ENCODE assay signal across 23 cellular contexts in genomic region chr11:1460994-1461805, GRCh38. TPM values are rescaled to one million over a fixed set of nuclear protein-coding genes. Genes with fewer than 3 reads are reported as not detected.
DNase-seq lines count a peak whose midpoint lies in the region; ATAC-seq and TF ChIP-seq lines count a peak whose summit lies in the region.
"Had no signal": no experiment of that assay in that cellular context is flagged by ENCODE, and none has a peak within 500 bp of the region (broad histone marks: within the 10 kb centered on the region; RNA-seq: fewer than 3 reads in every experiment).

No MANE protein-coding gene starts in this region.

- H3K9me3 Mint-ChIP-seq in MCF 10A (ENCODE audit: unreplicated experiment) = no peaks in the 10 kb centered on the region
- no peaks in the 10 kb centered on the region for H3K9me3 Mint-ChIP-seq in natural killer cell treated with Interleukin-12 subunit alpha and Interleukin-12 subunit beta and Interleukin-15 and Interleukin-18, amount 100 ng/mL, for 72 hours
- H3K9me3 Mint-ChIP-seq: H9; immature natural killer cell; neural progenitor cell; T-helper 2 cell treated with Interferon-gamma antibody and Interleukin-4, amounts not matched to agents 5 μg/mL and 100 μg/mL, for 36 hours had no signal

- H3K4me1 ChIP-seq in breast epithelium (peaks cover 0 to 3% of the 10 kb centered on the region in 2 donors), fibroblast of lung (ENCODE audit: control insufficient read depth, extremely low read depth, insufficient read depth, low read length) (no peaks in the 10 kb centered on the region), psoas muscle (no peaks in the 10 kb centered on the region), upper lobe of right lung (peaks cover 16% of the 10 kb centered on the region)
- H3K4me1 ChIP-seq: BE2C, SJCRH30 had no signal

- peak overlapping the region in 1 of 2 donors; percentile 87 for H3K27ac ChIP-seq in breast epithelium
- H3K27ac ChIP-seq in fibroblast of lung (ENCODE audit: insufficient read depth, low read length) = no peak overlapping the region
- peak overlapping the region; percentile 36 for H3K27ac ChIP-seq in psoas muscle
- peak overlapping the region; percentile 42 for H3K27ac ChIP-seq in upper lobe of right lung
- H3K27ac ChIP-seq: 22Rv1, KMS-11, neural progenitor cell, SJCRH30 had no signal

- H3K4me3 ChIP-seq in breast epithelium (peak overlapping the region in 2 of 3 donors; percentile 30 to 62), fibroblast of lung (replicated peaks in 1 of 4; ENCODE audit: control extremely low read depth in 1 of 4, insufficient read depth in 1 of 4, low read depth in 3 of 4, low read length in 4 of 4) (peak overlapping the region in 1 of 4 experiments; percentile 14), psoas muscle (no peak overlapping the region), upper lobe of right lung (no peak overlapping the region)
- H3K4me3 ChIP-seq: neural progenitor cell, SJCRH30 had no signal

- no peak overlapping the region for H2AFZ ChIP-seq in fibroblast of lung (ENCODE audit: low read length)
- H2AFZ ChIP-seq: neural progenitor cell had no signal

- no peaks in the 10 kb centered on the region for H3K36me3 Mint-ChIP-seq in MCF 10A (ENCODE audit: insufficient read depth, unreplicated experiment)
- H3K36me3 Mint-ChIP-seq in natural killer cell treated with Interleukin-12 subunit alpha and Interleukin-12 subunit beta and Interleukin-15 and Interleukin-18, amount 100 ng/mL, for 72 hours = no peaks in the 10 kb centered on the region
- H3K36me3 Mint-ChIP-seq: activated CD8-positive, alpha-beta memory T cell treated with anti-CD3 and anti-CD28 coated beads, Interleukin-2, amount 10 ng/mL, durations not matched to agents 7 days and 5 days; immature natural killer cell had no signal

- H3K4me1 Mint-ChIP-seq in MCF 10A (ENCODE audit: insufficient read depth, unreplicated experiment) = no peaks in the 10 kb centered on the region
- peaks cover 0 to 8% of the 10 kb centered on the region in 2 donors for H3K4me1 Mint-ChIP-seq in natural killer cell treated with Interleukin-12 subunit alpha and Interleukin-12 subunit beta and Interleukin-15 and Interleukin-18, amount 100 ng/mL, for 72 hours (ENCODE audit: low read depth in 2 of 2)
- H3K4me1 Mint-ChIP-seq: activated CD8-positive, alpha-beta memory T cell treated with anti-CD3 and anti-CD28 coated beads, Interleukin-2, amount 10 ng/mL, durations not matched to agents 7 days and 5 days had no signal

- TF ChIP-seq CTCF in breast epithelium (IDR thresholded peaks at IDR 0.05) = no peak
- no peak for TF ChIP-seq CTCF in MCF 10A (IDR thresholded peaks at IDR 0.05; ENCODE audit: unreplicated experiment)
- no peak for TF ChIP-seq CTCF in fibroblast of lung (conservative IDR thresholded peaks at IDR 0.05 in 1 of 2, IDR thresholded peaks at IDR 0.05 in 1 of 2; ENCODE audit: low read depth in 1 of 2, low read length in 2 of 2)
- no peak for TF ChIP-seq CTCF in psoas muscle (IDR thresholded peaks at IDR 0.05)
- TF ChIP-seq CTCF in upper lobe of right lung (IDR thresholded peaks at IDR 0.05) = no peak

- no peak overlapping the region for H3K4me3 Mint-ChIP-seq in MCF 10A (ENCODE audit: unreplicated experiment)
- H3K4me3 Mint-ChIP-seq in natural killer cell treated with Interleukin-12 subunit alpha and Interleukin-12 subunit beta and Interleukin-15 and Interleukin-18, amount 100 ng/mL, for 72 hours = no peak overlapping the region
- H3K4me3 Mint-ChIP-seq: activated CD8-positive, alpha-beta memory T cell treated with anti-CD3 and anti-CD28 coated beads, Interleukin-2, amount 10 ng/mL, durations not matched to agents 7 days and 5 days; H9; immature natural killer cell; neural progenitor cell; T-helper 2 cell treated with Interferon-gamma antibody and Interleukin-4, amounts not matched to agents 5 μg/mL and 100 μg/mL, for 36 hours had no signal

- no TSS peak for BruUV-seq in MCF 10A (replicated peaks; lab: Mats Ljungman, UMichigan)

- no peaks in the 10 kb centered on the region for H3K27me3 ChIP-seq in breast epithelium
- H3K27me3 ChIP-seq in fibroblast of lung (ENCODE audit: control insufficient read depth, insufficient read depth, low read length) = no peaks in the 10 kb centered on the region
- no peaks in the 10 kb centered on the region for H3K27me3 ChIP-seq in psoas muscle (ENCODE audit: insufficient read depth in 3 of 3, low read length in 2 of 3)
- H3K27me3 ChIP-seq in upper lobe of right lung = no peaks in the 10 kb centered on the region
- H3K27me3 ChIP-seq: BE2C, neural progenitor cell, SJCRH30 had no signal

- WGBS in psoas muscle, 3 donors = 63 to 72% (median 68%) methylated on average over 49 to 50 of the region's 50 CpGs

- no peak for ATAC-seq in psoas muscle
- ATAC-seq in upper lobe of right lung = no peak
- no peak for ATAC-seq in natural killer cell treated with Interleukin-12 subunit alpha and Interleukin-12 subunit beta and Interleukin-15 and Interleukin-18, amount 100 ng/mL, for 72 hours
- ATAC-seq in GM18909 (IDR thresholded peaks at IDR 0.05; ENCODE audit: poor library complexity, unreplicated experiment) = no peak
- ATAC-seq: activated CD4-positive, CD25-positive, alpha-beta regulatory T cell treated with anti-CD3 and anti-CD28 coated beads, Interleukin-2, amount 50 U/mL, for 24 hours; activated CD8-positive, alpha-beta memory T cell treated with anti-CD3 and anti-CD28 coated beads, Interleukin-2, amount 10 ng/mL, durations not matched to agents 7 days and 5 days had no signal

- POLR2A ChIA-PET in MCF 10A (lab: Yijun Ruan, JAX) = no interaction called here

- no peak overlapping the region for H3K9ac ChIP-seq in fibroblast of lung (ENCODE audit: insufficient read depth, low read length)
- H3K9ac ChIP-seq: KMS-11, neural progenitor cell had no signal

- H3K27ac Mint-ChIP-seq in MCF 10A (ENCODE audit: low read depth, unreplicated experiment) = no peak overlapping the region
- H3K27ac Mint-ChIP-seq in natural killer cell treated with Interleukin-12 subunit alpha and Interleukin-12 subunit beta and Interleukin-15 and Interleukin-18, amount 100 ng/mL, for 72 hours = no peak overlapping the region
- H3K27ac Mint-ChIP-seq: activated CD8-positive, alpha-beta memory T cell treated with anti-CD3 and anti-CD28 coated beads, Interleukin-2, amount 10 ng/mL, durations not matched to agents 7 days and 5 days; immature natural killer cell; T-helper 2 cell treated with Interferon-gamma antibody and Interleukin-4, amounts not matched to agents 5 μg/mL and 100 μg/mL, for 36 hours had no signal

- peaks cover 0 to 5% of the 10 kb centered on the region in 2 donors for H3K9me3 ChIP-seq in breast epithelium
- no peaks in the 10 kb centered on the region for H3K9me3 ChIP-seq in fibroblast of lung (ENCODE audit: control insufficient read depth, insufficient read depth, low read depth, low read length)
- no peaks in the 10 kb centered on the region for H3K9me3 ChIP-seq in psoas muscle
- H3K9me3 ChIP-seq in upper lobe of right lung = no peaks in the 10 kb centered on the region
- H3K9me3 ChIP-seq: BE2C, SJCRH30 had no signal

- H3K36me3 ChIP-seq in breast epithelium (no peaks in the 10 kb centered on the region), fibroblast of lung (ENCODE audit: control insufficient read depth, insufficient read depth, low read length) (no peaks in the 10 kb centered on the region), psoas muscle (ENCODE audit: insufficient read depth in 1 of 2, low read depth in 1 of 2) (no peaks in the 10 kb centered on the region), upper lobe of right lung (no peaks in the 10 kb centered on the region)
- H3K36me3 ChIP-seq: BE2C, neural progenitor cell, SJCRH30 had no signal

- H3K79me2 ChIP-seq in fibroblast of lung (ENCODE audit: control insufficient read depth, insufficient read depth, low read length) = no peaks in the 10 kb centered on the region

- TF ChIP-seq POLR2A in breast epithelium (IDR thresholded peaks at IDR 0.05) = no peak

- peak overlapping the region; percentile 25 for H3K4me2 ChIP-seq in fibroblast of lung (ENCODE audit: extremely low read depth, insufficient read depth, low read length)
- H3K4me2 ChIP-seq: KMS-11, neural progenitor cell had no signal

- intact Hi-C loops in breast epithelium (cut with DNase I; ENCODE audit: low total_unique reads) = no loop called here
- intact Hi-C loops in MCF 10A (cut with micrococcal nuclease) = no loop called here
- intact Hi-C loops in psoas muscle (cut with DNase I) = no loop called here
- intact Hi-C loops in upper lobe of right lung (cut with DNase I) = no loop called here

- CTCF ChIA-PET in MCF 10A (lab: Yijun Ruan, JAX) = no interaction called here

- DNase-seq in breast epithelium (ENCODE audit: low spot score in 2 of 2) (no peak), MCF 10A (ENCODE audit: unreplicated experiment) (no peak), fibroblast of lung (ENCODE audit: low read depth in 2 of 2) (peak in 1 of 2 donors; percentile 25), psoas muscle (no peak), upper lobe of right lung (no peak), NCI-H1048 (lab: John Stamatoyannopoulos, UW) (no peak)
- no peak for DNase-seq in natural killer cell treated with Interleukin-12 subunit alpha and Interleukin-12 subunit beta and Interleukin-15 and Interleukin-18, amount 100 ng/mL, for 72 hours (ENCODE audit: low spot score)
- DNase-seq: activated CD8-positive, alpha-beta memory T cell treated with anti-CD3 and anti-CD28 coated beads, Interleukin-2, amount 10 ng/mL, durations not matched to agents 7 days and 5 days; activated effector memory CD4-positive, alpha-beta T cell treated with Interleukin-2 at 50 U/mL for 16 hours; BE2C; H9; immature natural killer cell; mesendoderm; NCI-H1105; NCI-H526 treated with DMSO at 0.1 percent for 48 hours; SJCRH30; stimulated activated CD4-positive, alpha-beta T cell treated with anti-CD3 and anti-CD28 coated beads, Interleukin-4, amount 100 ng/mL, for 1 hour had no signal

- no peaks in the 10 kb centered on the region for H4K20me1 ChIP-seq in fibroblast of lung (ENCODE audit: control insufficient read depth, extremely low read depth, insufficient read depth, low read length)

- H3K27me3 Mint-ChIP-seq in MCF 10A (ENCODE audit: insufficient read depth, unreplicated experiment) = no peaks in the 10 kb centered on the region
- no peaks in the 10 kb centered on the region for H3K27me3 Mint-ChIP-seq in natural killer cell treated with Interleukin-12 subunit alpha and Interleukin-12 subunit beta and Interleukin-15 and Interleukin-18, amount 100 ng/mL, for 72 hours
- H3K27me3 Mint-ChIP-seq: activated CD8-positive, alpha-beta memory T cell treated with anti-CD3 and anti-CD28 coated beads, Interleukin-2, amount 10 ng/mL, durations not matched to agents 7 days and 5 days had no signal

RNA-seq across cellular contexts. Expression of gene MOB2, which starts 25.4 kb away (rescaled TPM):
- 10 to 100 TPM; 36.4 to 46.1 (median 37.9) TPM for total RNA-seq in breast epithelium
- total RNA-seq in MCF 10A (2022) = 20.1 and 20.2 TPM in 2 replicates
- total RNA-seq in fibroblast of lung = 29.3 and 30.1 TPM in 2 replicates
- 13.1 and 17.1 TPM in 2 replicates for polyA plus RNA-seq in fibroblast of lung
- 16.4 and 22.7 TPM in 2 replicates for polyA plus RNA-seq in fibroblast of lung (2012)
- 4.3 and 20.2 TPM in 2 replicates for polyA minus RNA-seq in fibroblast of lung (ENCODE audit: low replicate concordance)
- total RNA-seq in psoas muscle = 10 to 100 TPM; 44.5 to 58.7 (median 52.4) TPM
- 10 to 100 TPM; 52.6 to 75.1 (median 74.2) TPM for polyA plus RNA-seq in psoas muscle
- 58.9 TPM for total RNA-seq in upper lobe of right lung
- total RNA-seq in natural killer cell treated with Interleukin-12 subunit alpha and Interleukin-12 subunit beta and Interleukin-15 and Interleukin-18, amount 100 ng/mL, for 72 hours = 10 to 100 TPM; 40.0 to 42.7 TPM

Comparison
In these comparisons a context has a peak if more than half of its experiments do, and no peak if none do; other contexts are left out.
1. H3K4me3 ChIP-seq: peak in breast epithelium (2 of 3); none in psoas muscle (single experiment) and upper lobe of right lung (single experiment).